In the genomic region with DNA sequence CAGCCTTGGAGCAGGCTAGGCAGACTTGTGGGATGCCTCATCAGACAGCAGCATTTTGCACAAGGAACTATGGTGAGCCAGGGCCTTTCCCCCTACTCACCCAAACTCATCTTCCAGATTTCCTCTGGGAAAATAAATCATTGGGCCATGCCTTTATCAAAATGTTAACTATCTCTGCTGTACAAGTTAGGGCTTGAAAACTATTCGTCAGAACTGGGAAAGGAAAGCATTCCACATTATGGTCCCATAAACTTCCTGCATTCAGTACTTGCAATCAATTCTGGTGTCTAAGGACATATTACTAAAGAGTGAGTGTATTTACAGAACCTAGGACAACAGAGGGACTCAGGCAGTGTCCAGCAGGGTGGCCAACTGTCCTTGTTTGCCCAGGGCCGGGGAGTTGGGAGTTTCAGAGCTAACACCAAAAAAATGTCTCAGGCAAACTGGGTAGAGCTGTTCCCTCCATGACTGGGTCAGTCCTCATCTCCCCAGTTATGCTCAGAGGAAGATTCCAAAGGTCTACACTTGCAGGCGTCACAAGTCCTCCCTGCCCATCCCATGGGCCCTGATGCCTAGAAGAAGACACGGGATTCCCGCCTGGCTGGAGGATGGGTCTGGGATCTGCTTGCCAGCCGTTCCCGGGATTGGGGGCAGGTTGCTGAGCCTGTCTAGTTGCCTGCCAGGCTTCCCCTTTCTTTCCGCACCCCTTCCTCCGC, we compare ENCODE assay signal across 18 cellular contexts.
DNase-seq lines count a peak whose midpoint lies in the region; ATAC-seq, FAIRE-seq and TF ChIP-seq lines count a peak whose summit lies in the region.
"Had no signal": no experiment of that assay in that cellular context is flagged by ENCODE, and none has a peak within 500 bp of the region (broad histone marks: within the 10 kb centered on the region; RNA-seq: fewer than 3 reads in every experiment).

No MANE protein-coding gene starts in this region.

- H3K4me3 ChIP-seq in mammary epithelial cell (replicated peaks in 1 of 3; ENCODE audit: insufficient read depth in 1 of 3, low read depth in 2 of 3, low read length in 3 of 3) (no peak overlapping the region), coronary artery (no peak overlapping the region), keratinocyte (ENCODE audit: control insufficient read depth in 2 of 3, extremely low read depth in 1 of 3, insufficient read depth in 2 of 3, low read depth in 1 of 3, low read length in 3 of 3) (no peak overlapping the region), tibial artery (no peak overlapping the region)
- H3K4me3 ChIP-seq: HAP-1 had no signal

- no peaks in the 10 kb centered on the region for H3K9me3 Mint-ChIP-seq in MCF 10A (ENCODE audit: unreplicated experiment)

- H3K9ac ChIP-seq in mammary epithelial cell (ENCODE audit: insufficient read depth, low read length) = no peak overlapping the region
- H3K9ac ChIP-seq in keratinocyte (ENCODE audit: control insufficient read depth, extremely low read depth, insufficient read depth, low read length) = no peak overlapping the region

- H4K20me1 ChIP-seq in mammary epithelial cell (ENCODE audit: insufficient read depth, low read length) = no peaks in the 10 kb centered on the region
- no peaks in the 10 kb centered on the region for H4K20me1 ChIP-seq in keratinocyte (ENCODE audit: control insufficient read depth, extremely low read depth, insufficient read depth, low read length)

- no peaks in the 10 kb centered on the region for H3K79me2 ChIP-seq in mammary epithelial cell (ENCODE audit: insufficient read depth, low read length)
- H3K79me2 ChIP-seq in keratinocyte (ENCODE audit: control insufficient read depth, insufficient read depth, low read length) = no peaks in the 10 kb centered on the region

- H3K4me1 ChIP-seq in mammary epithelial cell (ENCODE audit: insufficient read depth, low read length) = peaks cover 32% of the 10 kb centered on the region
- H3K4me1 ChIP-seq in keratinocyte (ENCODE audit: control insufficient read depth, extremely low read depth, insufficient read depth, low read length) = peaks cover 30% of the 10 kb centered on the region
- peaks cover 0 to 19% (median 4%) of the 10 kb centered on the region in 4 donors for H3K4me1 ChIP-seq in tibial artery
- H3K4me1 ChIP-seq: HAP-1 had no signal

- no peaks in the 10 kb centered on the region for H3K36me3 ChIP-seq in mammary epithelial cell (ENCODE audit: insufficient read depth, low read length)
- no peaks in the 10 kb centered on the region for H3K36me3 ChIP-seq in keratinocyte (ENCODE audit: control insufficient read depth in 2 of 2, extremely low read depth in 1 of 2, insufficient read depth in 2 of 2, low read length in 2 of 2)
- peaks cover 0 to 6% (median 0%) of the 10 kb centered on the region in 3 donors for H3K36me3 ChIP-seq in tibial artery
- H3K36me3 ChIP-seq: HAP-1 had no signal

- in situ Hi-C loops in mammary epithelial cell (cut with MboI; ENCODE audit: low sequenced_read_pairs in 2 of 2) = no loop called here

- CTCF ChIA-PET in mammary epithelial cell (lab: Charles Lee; ENCODE audit: low non-redundant PET) (no interaction called here), MCF 10A (lab: Yijun Ruan, JAX) (no interaction called here)

- FAIRE-seq in keratinocyte (lab: Jason Lieb, UNC) = peak; percentile 94

- no peaks in the 10 kb centered on the region for H3K9me1 ChIP-seq in keratinocyte (ENCODE audit: control insufficient read depth, extremely low read depth, insufficient read depth, low read length)

- H2AFZ ChIP-seq in mammary epithelial cell (ENCODE audit: low read depth, low read length) = peak overlapping the region; percentile 64
- peak overlapping the region; percentile 54 for H2AFZ ChIP-seq in keratinocyte (ENCODE audit: control insufficient read depth, low read length)

- POLR2A ChIA-PET in MCF 10A (lab: Yijun Ruan, JAX) = no interaction called here

- H3K27me3 Mint-ChIP-seq in MCF 10A (ENCODE audit: insufficient read depth, unreplicated experiment) = no peaks in the 10 kb centered on the region

- BruUV-seq in mammary epithelial cell (replicated peaks; lab: Mats Ljungman, UMichigan) (no TSS peak), MCF 10A (replicated peaks; lab: Mats Ljungman, UMichigan) (no TSS peak)

- H3K27me3 ChIP-seq in mammary epithelial cell (ENCODE audit: insufficient read depth, low read length) (no peaks in the 10 kb centered on the region), keratinocyte (ENCODE audit: control insufficient read depth, extremely low read depth, insufficient read depth, low read length) (no peaks in the 10 kb centered on the region), tibial artery (no peaks in the 10 kb centered on the region)

- no peak overlapping the region for H3K4me3 Mint-ChIP-seq in MCF 10A (ENCODE audit: unreplicated experiment)
- H3K4me3 Mint-ChIP-seq: CD14-positive monocyte had no signal

- intact Hi-C loops in mammary epithelial cell (cut with micrococcal nuclease) (loop anchor here (10.0 kb wide), 1 partner anchor 86 kb away; no protein-coding TSS in a partner anchor), MCF 10A (cut with micrococcal nuclease) (no loop called here), tibial artery (cut with DNase I; ENCODE audit: low total_unique reads) (no loop called here)

- no peak for ATAC-seq in HG03097 (IDR thresholded peaks at IDR 0.05; ENCODE audit: low FRiP score, unreplicated experiment)

- H3K9me3 ChIP-seq in mammary epithelial cell (replicated peaks; ENCODE audit: insufficient read depth, low read length) (no peaks in the 10 kb centered on the region), keratinocyte (ENCODE audit: control insufficient read depth, low read depth, low read length) (no peaks in the 10 kb centered on the region), tibial artery (no peaks in the 10 kb centered on the region)
- H3K9me3 ChIP-seq: HAP-1 had no signal

- dilution Hi-C loops in mammary epithelial cell (cut with HindIII; ENCODE audit: low sequenced_read_pairs) (no loop called here), keratinocyte (cut with MboI; ENCODE audit: extremely low pct_ligation_motif_present, low sequenced_read_pairs) (no loop called here)

- TF ChIP-seq CTCF in mammary epithelial cell (conservative IDR thresholded peaks at IDR 0.05 in 1 of 2, IDR thresholded peaks at IDR 0.05 in 1 of 2; ENCODE audit: extremely low read depth in 1 of 2, insufficient read depth in 1 of 2, low read depth in 1 of 2, low read length in 2 of 2) (no peak), MCF 10A (IDR thresholded peaks at IDR 0.05; ENCODE audit: unreplicated experiment) (no peak), coronary artery (IDR thresholded peaks at IDR 0.05) (no peak), keratinocyte (optimal IDR thresholded peaks at IDR 0.05 in 1 of 3, IDR thresholded peaks at IDR 0.05 in 1 of 3, conservative IDR thresholded peaks at IDR 0.05 in 1 of 3; ENCODE audit: extremely low read depth in 1 of 3, insufficient read depth in 2 of 3, low read length in 3 of 3) (no peak), tibial artery (IDR thresholded peaks at IDR 0.05) (no peak)

- DNase-seq in mammary epithelial cell (peak; percentile 47), MCF 10A (ENCODE audit: unreplicated experiment) (no peak), coronary artery (ENCODE audit: low spot score) (no peak), keratinocyte (ENCODE audit: low read depth, low spot score) (peak; percentile 44), tibial artery (no peak), kidney tubule cell (ENCODE audit: low spot score) (no peak), GM19240 (ENCODE audit: insufficient read length, low spot score) (no peak)
- DNase-seq: DMS79 treated with DMSO at 0.1 percent for 48 hours, KG1, MV-4-11, NCI-H1694 treated with DMSO at 0.1 percent for 48 hours, NCI-H510A, NCI-H748 treated with DMSO at 0.1 percent for 48 hours, OCI-M1 had no signal

- H3K27ac Mint-ChIP-seq in MCF 10A (ENCODE audit: low read depth, unreplicated experiment) = no peak overlapping the region
- H3K27ac Mint-ChIP-seq: CD14-positive monocyte had no signal

- 100% methylated on average over 5 of the region's 9 CpGs for whole genome bisulfite sequencing in mammary epithelial cell (ENCODE audit: low coverage, missing lambda C conversion rate)

- H3K27ac ChIP-seq in mammary epithelial cell (ENCODE audit: insufficient read depth, low read depth, low read length) (no peak overlapping the region), coronary artery (peak overlapping the region; percentile 65 to 79), keratinocyte (ENCODE audit: control insufficient read depth, insufficient read depth, low read length) (peak overlapping the region; percentile 30), tibial artery (peak overlapping the region; percentile 58 to 71)
- H3K27ac ChIP-seq: 22Rv1 had no signal

- H3K4me2 ChIP-seq in mammary epithelial cell (ENCODE audit: insufficient read depth, low read depth, low read length) = peak overlapping the region; percentile 52
- H3K4me2 ChIP-seq in keratinocyte (ENCODE audit: control insufficient read depth, extremely low read depth, insufficient read depth, low read depth, low read length) = peak overlapping the region; percentile 11

- peaks cover 13% of the 10 kb centered on the region for H3K4me1 Mint-ChIP-seq in MCF 10A (ENCODE audit: insufficient read depth, unreplicated experiment)
- H3K4me1 Mint-ChIP-seq: CD14-positive monocyte had no signal

- H3K36me3 Mint-ChIP-seq in MCF 10A (ENCODE audit: insufficient read depth, unreplicated experiment) = no peaks in the 10 kb centered on the region
- H3K36me3 Mint-ChIP-seq: CD14-positive monocyte had no signal

Comparison
In these comparisons a context has a peak if more than half of its experiments do, and no peak if none do; other contexts are left out.
1. DNase-seq: peak in mammary epithelial cell (single experiment) and keratinocyte (single experiment); none in MCF 10A (single experiment), coronary artery (single experiment), tibial artery (0 of 2), kidney tubule cell (single experiment) and GM19240 (single experiment).